In genomic region chr6:4776967-4777925, GRCh38 we compare ENCODE assay signal across 1 cellular context.
A peak's percentile ranks its signal among the peaks of the same experiment; 100 is the strongest.
TF ChIP-seq lines count a peak whose summit lies in the region.

No MANE protein-coding gene starts in this region.

TF ChIP-seq in IMR-90, 13 proteins besides CTCF, POLR2A, EP300 and RAD21:
- TF ChIP-seq ELK1 (IDR thresholded peaks at IDR 0.05; ENCODE audit: borderline replicate concordance, low read depth, low read length) (no peak), MXI1 (IDR thresholded peaks at IDR 0.05; ENCODE audit: borderline replicate concordance, low read depth, low read length) (peak; percentile 87), CHD1 (IDR thresholded peaks at IDR 0.05; ENCODE audit: low read depth, low read length) (no peak)
